Comparison of ENCODE assay signal across 17 cellular contexts in the genomic region with DNA sequence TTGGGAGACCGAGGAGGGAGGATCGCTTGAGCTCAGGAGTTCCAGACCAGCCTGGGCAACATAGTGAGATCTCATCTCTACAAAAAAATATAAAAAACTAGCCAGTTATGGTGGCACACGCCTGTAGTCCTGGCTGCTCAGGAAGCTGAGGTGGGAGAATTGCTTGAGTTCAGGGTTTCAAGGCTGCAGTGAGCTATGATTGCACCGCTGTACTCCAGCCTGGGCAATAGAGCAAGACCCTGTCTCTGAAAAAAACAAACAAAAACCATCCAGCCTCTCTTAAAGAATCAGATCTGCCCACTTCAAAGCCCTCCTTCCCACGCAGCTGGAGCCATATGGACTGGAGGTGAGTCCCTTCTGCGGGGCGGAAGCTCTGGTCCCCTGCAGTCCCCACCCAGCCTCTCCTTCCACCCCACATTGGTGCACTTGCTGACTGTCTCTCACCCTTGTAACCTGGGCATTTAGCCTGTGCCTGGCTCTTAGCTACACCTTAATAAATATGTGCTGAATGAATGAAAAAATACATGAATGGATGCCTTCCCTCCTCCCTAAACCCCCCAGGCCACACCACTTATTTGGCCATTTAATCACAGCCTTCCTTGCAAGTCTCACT. TPM values are rescaled to one million over a fixed set of nuclear protein-coding genes. Genes with fewer than 3 reads are reported as not detected.
DNase-seq lines count a peak whose midpoint lies in the region; ATAC-seq and TF ChIP-seq lines count a peak whose summit lies in the region.
"Had no signal": no experiment of that assay in that cellular context is flagged by ENCODE, and none has a peak within 500 bp of the region (broad histone marks: within the 10 kb centered on the region; RNA-seq: fewer than 3 reads in every experiment).

No MANE protein-coding gene starts in this region.

- H3K4me2 ChIP-seq in H9 (ENCODE audit: insufficient read depth, insufficient read length, low read length) = no peak overlapping the region

- intact Hi-C loops in sigmoid colon (cut with DNase I) (no loop called here), mucosa of descending colon (cut with DNase I, micrococcal nuclease) (no loop called here)

- H3K27me3 Mint-ChIP-seq in H9 (ENCODE audit: low read depth) = no peaks in the 10 kb centered on the region
- H3K27me3 Mint-ChIP-seq: stimulated activated naive CD8-positive, alpha-beta T cell treated with anti-CD3 and anti-CD28 coated beads, Interleukin-15, amount 100 ng/mL, for 72 hours had no signal

- no peak overlapping the region; a peak in 2 of 7 replicates for H3K27ac Mint-ChIP-seq in H9
- H3K27ac Mint-ChIP-seq: stimulated activated naive CD8-positive, alpha-beta T cell treated with anti-CD3 and anti-CD28 coated beads, Interleukin-15, amount 100 ng/mL, for 72 hours had no signal

- no peak overlapping the region for H2AFZ ChIP-seq in H9 (ENCODE audit: low read length)

- no peak overlapping the region for H2BK20ac ChIP-seq in H9 (ENCODE audit: low read depth, low read length, poor library complexity, severe bottlenecking)

- H2BK15ac ChIP-seq in H9 (ENCODE audit: low read depth, low read length) = no peak overlapping the region

- no peak overlapping the region for H3K4ac ChIP-seq in H9 (ENCODE audit: low read depth, low read length)

- no peak overlapping the region for H3K9ac ChIP-seq in H9 (ENCODE audit: extremely low read depth, insufficient read length, low read length)
- H3K9ac ChIP-seq in SK-N-MC (ENCODE audit: insufficient read length) = peak overlapping the region; percentile 57

- H3K56ac ChIP-seq in H9 (ENCODE audit: insufficient read length, low read depth, low read length) = no peak overlapping the region

- no peaks in the 10 kb centered on the region for H3K9me3 Mint-ChIP-seq in H9
- H3K9me3 Mint-ChIP-seq: CD4-positive, CD25-positive, alpha-beta regulatory T cell; stimulated activated naive CD8-positive, alpha-beta T cell treated with anti-CD3 and anti-CD28 coated beads, Interleukin-15, amount 100 ng/mL, for 72 hours had no signal

- no CpG with 5 or more reads among the region's 7 CpGs for WGBS in H9 (ENCODE audit: extremely low coverage, insufficient read length, low lambda C conversion rate)
- WGBS in sigmoid colon, 2 donors = 88 to 90% methylated on average over 7 of the region's 7 CpGs

- H3K79me1 ChIP-seq in H9 (ENCODE audit: insufficient read depth, low read depth, low read length, poor library complexity, severe bottlenecking) = no peaks in the 10 kb centered on the region

- no peak for TF ChIP-seq EP300 in sigmoid colon (IDR thresholded peaks at IDR 0.05)

- no peak overlapping the region for H4K91ac ChIP-seq in H9 (ENCODE audit: insufficient read length, low read depth, low read length)

- no peaks in the 10 kb centered on the region for H3K9me3 ChIP-seq in H9 (ENCODE audit: control insufficient read depth, low read depth, low read length)
- no peaks in the 10 kb centered on the region for H3K9me3 ChIP-seq in SK-N-MC (ENCODE audit: low read depth, low read length)
- H3K9me3 ChIP-seq in sigmoid colon = no peaks in the 10 kb centered on the region
- no peaks in the 10 kb centered on the region for H3K9me3 ChIP-seq in mucosa of descending colon
- H3K9me3 ChIP-seq: pancreas had no signal

- no peak overlapping the region for H3K27ac ChIP-seq in H9 (ENCODE audit: insufficient read length, low read depth, low read length)
- peak overlapping the region; percentile 77 for H3K27ac ChIP-seq in SK-N-MC
- peak overlapping the region; percentile 83 for H3K27ac ChIP-seq in foreskin keratinocyte
- H3K27ac ChIP-seq in sigmoid colon = peak overlapping the region; percentile 64 to 83 (median 74)

- peak overlapping the region; percentile 63 for H3K4me3 ChIP-seq in SK-N-MC
- H3K4me3 ChIP-seq in sigmoid colon = no peak overlapping the region
- H3K4me3 ChIP-seq in mucosa of descending colon = no peak overlapping the region
- H3K4me3 ChIP-seq: lung, pancreas had no signal

- no peaks in the 10 kb centered on the region for H3K36me3 Mint-ChIP-seq in H9 (ENCODE audit: insufficient read depth in 1 of 3, low read depth in 3 of 3)
- H3K36me3 Mint-ChIP-seq: CD4-positive, CD25-positive, alpha-beta regulatory T cell had no signal

- no peak overlapping the region for H3K4me3 Mint-ChIP-seq in H9
- H3K4me3 Mint-ChIP-seq: CD4-positive, CD25-positive, alpha-beta regulatory T cell; stimulated activated naive CD8-positive, alpha-beta T cell treated with anti-CD3 and anti-CD28 coated beads, Interleukin-15, amount 100 ng/mL, for 72 hours had no signal

- H3K14ac ChIP-seq in H9 (ENCODE audit: insufficient read depth, low read length) = no peak overlapping the region

- H3K23me2 ChIP-seq in H9 (ENCODE audit: insufficient read length, low read depth, low read length, poor library complexity, severe bottlenecking) = no peaks in the 10 kb centered on the region

- H2BK5ac ChIP-seq in H9 (ENCODE audit: insufficient read length, low read length) = no peak overlapping the region

- H3K18ac ChIP-seq in H9 (ENCODE audit: insufficient read length, low read depth, low read length) = no peak overlapping the region

- no peaks in the 10 kb centered on the region for H3K36me3 ChIP-seq in SK-N-MC (ENCODE audit: insufficient read depth, low read length)
- H3K36me3 ChIP-seq in sigmoid colon = no peaks in the 10 kb centered on the region
- H3K36me3 ChIP-seq in mucosa of descending colon (ENCODE audit: low read depth) = no peaks in the 10 kb centered on the region
- H3K36me3 ChIP-seq: pancreas had no signal

- DNase-seq in H9 = no peak
- DNase-seq in SK-N-MC (ENCODE audit: low read depth, low spot score) = no peak
- no peak for DNase-seq in foreskin keratinocyte
- no peak for DNase-seq in sigmoid colon
- no peak for DNase-seq in mucosa of descending colon
- DNase-seq in DMS153 (lab: John Stamatoyannopoulos, UW) = no peak
- DNase-seq: activated T-cell treated with anti-CD3 and anti-CD28 coated beads, Interleukin-2, amount 50 U/mL, for 1 hour; CD4-positive, CD25-positive, alpha-beta regulatory T cell; effector CD8-positive, alpha-beta T cell; glutamatergic neuron; NCI-H1436 treated with DMSO at 0.1 percent for 48 hours; NCI-H526 treated with DMSO at 0.1 percent for 48 hours had no signal

- no peak overlapping the region for H2BK120ac ChIP-seq in H9 (ENCODE audit: low read depth, low read length, poor library complexity, severe bottlenecking)

- H3K27me3 ChIP-seq in H9 (ENCODE audit: insufficient read depth, low read length) (no peaks in the 10 kb centered on the region), foreskin keratinocyte (no peaks in the 10 kb centered on the region), sigmoid colon (no peaks in the 10 kb centered on the region)
- H3K27me3 ChIP-seq: pancreas had no signal

- H3K4me1 Mint-ChIP-seq in H9 = peaks cover 3 to 4% of the 10 kb centered on the region in 2 experiments; a peak in 3 of 4 replicates
- H3K4me1 Mint-ChIP-seq: CD4-positive, CD25-positive, alpha-beta regulatory T cell; stimulated activated naive CD8-positive, alpha-beta T cell treated with anti-CD3 and anti-CD28 coated beads, Interleukin-15, amount 100 ng/mL, for 72 hours had no signal

- H2AK5ac ChIP-seq in H9 (ENCODE audit: insufficient read length, low read length) = no peak overlapping the region

- no peaks in the 10 kb centered on the region; the same call in 1 of the 2 replicates for H3K4me1 ChIP-seq in H9 (ENCODE audit: insufficient read depth, low read length)
- peaks cover 28% of the 10 kb centered on the region for H3K4me1 ChIP-seq in foreskin keratinocyte
- H3K4me1 ChIP-seq in sigmoid colon = peaks cover 0 to 20% (median 17%) of the 10 kb centered on the region in 4 donors
- H3K4me1 ChIP-seq in mucosa of descending colon (ENCODE audit: low read depth) = peaks cover under 1% of the 10 kb centered on the region

- no peak for TF ChIP-seq POLR2A in sigmoid colon (IDR thresholded peaks at IDR 0.05)

- no peak for TF ChIP-seq CTCF in H9 (conservative IDR thresholded peaks at IDR 0.05)
- TF ChIP-seq CTCF in foreskin keratinocyte (conservative IDR thresholded peaks at IDR 0.05) = no peak
- no peak for TF ChIP-seq CTCF in sigmoid colon (IDR thresholded peaks at IDR 0.05)
- no peak for TF ChIP-seq CTCF in mucosa of descending colon (IDR thresholded peaks at IDR 0.05)

- no peaks in the 10 kb centered on the region for H4K20me1 ChIP-seq in H9 (ENCODE audit: control insufficient read depth, insufficient read depth, insufficient read length)

- no peaks in the 10 kb centered on the region for H3K79me2 ChIP-seq in H9 (ENCODE audit: insufficient read depth, low read length)

- peak overlapping the region; percentile 12 for H4K5ac ChIP-seq in H9 (ENCODE audit: insufficient read length, low read depth, low read length)

- no peak overlapping the region for H3T11ph ChIP-seq in H9 (ENCODE audit: low read length)

- no peak overlapping the region for H4K8ac ChIP-seq in H9 (replicated peaks; ENCODE audit: insufficient read length, low read depth, low read length)

- no peak overlapping the region for H2BK12ac ChIP-seq in H9 (ENCODE audit: insufficient read length, low read depth, low read length)

- no peak overlapping the region for H3K23ac ChIP-seq in H9 (ENCODE audit: insufficient read length, low read depth, low read length)

- ATAC-seq in foreskin keratinocyte (no peak), mucosa of descending colon (no peak), esophagus mucosa (no peak), HG03025 (IDR thresholded peaks at IDR 0.05; ENCODE audit: low FRiP score, unreplicated experiment) (no peak)

RNA-seq across cellular contexts. Expression of a gene that starts 7.2 kb away (rescaled TPM):
- total RNA-seq in H9 (2021) (27.4 and 31.7 TPM in 2 replicates), foreskin keratinocyte (4.3 and 5.2 TPM in 2 replicates), sigmoid colon (1 to 10 TPM in 2 of 4 donors, under 1 TPM in 2; 0.83 to 1.8 (median 1.2) TPM), mucosa of descending colon (10 to 100 TPM; 16.8 to 35.1 (median 29.2) TPM), esophagus mucosa (6.5 TPM)
- polyA plus RNA-seq in foreskin keratinocyte (1.0 and 1.1 TPM in 2 replicates), sigmoid colon (1 to 10 TPM; 2.4 to 5.1 (median 3.0) TPM)

RNA-seq across cellular contexts. Expression of a gene that starts 32.9 kb away (rescaled TPM):
- total RNA-seq in H9 (2021) (0.46 and 0.48 TPM in 2 replicates), foreskin keratinocyte (0.07 TPM in 2 replicates), sigmoid colon (10 to 100 TPM in 3 of 4 donors, 1 to 10 TPM in 1; 9.4 to 28.0 (median 15.1) TPM), mucosa of descending colon (10 to 100 TPM in 1 of 3 donors, 1 to 10 TPM in 2; 2.2 to 13.4 (median 5.8) TPM), esophagus mucosa (1.2 TPM)
- polyA plus RNA-seq in foreskin keratinocyte (0.06 TPM in 2 replicates), sigmoid colon (1 to 10 TPM in 2 of 3 donors, under 1 TPM in 1; 0.92 to 7.8 (median 4.8) TPM)
